32 cellular contexts compared by ENCODE assay signal in genomic region chr12:42769455-42769854, GRCh38.
"Had no signal": no experiment of that assay in that cellular context is flagged by ENCODE, and none has a peak within 500 bp of the region (broad histone marks: within the 10 kb centered on the region; RNA-seq: fewer than 3 reads in every experiment).

No MANE protein-coding gene starts in this region.

- H3K4me1 ChIP-seq: Peyer's patch had no signal

- H3K36me3 ChIP-seq: MG63, Peyer's patch, WERI-Rb-1 had no signal

- H3K9me3 ChIP-seq: MG63, Peyer's patch had no signal

- H3K27me3 ChIP-seq: MG63, Peyer's patch had no signal

- H3K27ac ChIP-seq: Peyer's patch, WERI-Rb-1 had no signal

- ATAC-seq: activated CD8-positive, alpha-beta memory T cell treated with anti-CD3 and anti-CD28 coated beads, Interleukin-2, amount 10 ng/mL, durations not matched to agents 7 days and 5 days; activated naive CD8-positive, alpha-beta T cell treated with anti-CD3 and anti-CD28 coated beads, Interleukin-2, amount 50 U/mL, for 24 hours; PC-3 had no signal

- DNase-seq: activated CD4-positive, alpha-beta memory T cell treated with anti-CD3 and anti-CD28 coated beads, Interleukin-2, amount 10 ng/mL, durations not matched to agents 7 days and 5 days; activated CD4-positive, alpha-beta T cell treated with anti-CD3 and anti-CD28 coated beads for 1 hour; activated CD4-positive, alpha-beta T cell treated with anti-CD3 and anti-CD28 coated beads for 48 hours; activated CD4-positive, CD25-positive, alpha-beta regulatory T cell; activated CD8-positive, alpha-beta memory T cell treated with anti-CD3 and anti-CD28 coated beads for 24 hours; activated CD8-positive, alpha-beta memory T cell treated with anti-CD3 and anti-CD28 coated beads, Interleukin-2, amount 10 ng/mL, durations not matched to agents 7 days and 5 days; activated CD8-positive, alpha-beta memory T cell treated with anti-CD3 and anti-CD28 coated beads, Interleukin-2, amount 50 U/mL, for 48 hours; activated effector memory CD4-positive, alpha-beta T cell treated with Interleukin-2 at 50 U/mL for 16 hours; activated naive CD4-positive, alpha-beta T cell treated with anti-CD3 and anti-CD28 coated beads, Interleukin-2, amount 10 ng/mL, durations not matched to agents 7 days and 5 days; activated naive CD8-positive, alpha-beta T cell treated with anti-CD3 and anti-CD28 coated beads, Interleukin-2, amount 50 U/mL, for 24 hours; activated T-cell treated with anti-CD3 and anti-CD28 coated beads, Interleukin-2, amount 50 U/mL, for 48 hours; anterior cingulate cortex; Kasumi-1; KG1; MG63; NCI-H1048; NCI-H1105 treated with DMSO at 0.1 percent for 48 hours; NCI-H1436; NCI-H1694 treated with DMSO at 0.1 percent for 48 hours; NCI-H2029 treated with DMSO at 0.1 percent for 48 hours; NCI-H2107; NCI-H2171; NCI-H510A; NCI-H526; NCI-H748 treated with DMSO at 0.1 percent for 48 hours; NK-92 treated with Interleukin-12 subunit alpha and Interleukin-12 subunit beta, amount 100 ng/mL, for 24 hours; PC-3; Peyer's patch; RPMI8226; T-helper 1 cell; T1000; WERI-Rb-1 had no signal

- H3K4me3 ChIP-seq: MG63, Peyer's patch had no signal
